Comparison of ENCODE assay signal across 8 cellular contexts in the genomic region with DNA sequence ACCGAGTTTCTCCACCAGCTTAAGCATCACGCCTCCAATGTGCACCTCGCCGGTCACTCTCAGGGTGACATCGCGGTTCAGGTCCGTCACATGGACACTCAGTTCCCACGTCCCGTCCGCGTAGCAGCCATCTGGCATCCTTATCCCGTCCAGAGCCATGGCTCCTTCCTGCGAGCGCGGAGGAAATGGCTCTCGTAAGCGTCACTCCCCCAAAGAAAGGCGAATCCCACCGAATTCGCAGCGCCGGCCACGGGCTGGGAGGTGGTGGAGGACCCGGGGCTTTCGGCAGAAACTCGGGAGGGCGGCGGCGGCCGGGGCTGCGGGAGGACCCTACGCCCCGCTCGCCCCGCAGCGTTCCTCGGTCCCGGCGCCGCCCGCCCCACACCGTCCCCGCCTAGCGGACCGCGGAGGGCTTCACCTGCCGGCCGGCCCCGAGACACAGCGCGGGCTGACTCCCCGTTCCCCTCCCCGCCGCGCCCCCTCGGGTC. TPM values are rescaled to one million over a fixed set of nuclear protein-coding genes. Genes with fewer than 3 reads are reported as not detected.
DNase-seq lines count a peak whose midpoint lies in the region; ATAC-seq lines count a peak whose summit lies in the region.

No MANE protein-coding gene starts in this region.

- H2BK12ac ChIP-seq in neuronal stem cell (ENCODE audit: low read length), result peak overlapping the region; percentile 35

- H4K8ac ChIP-seq in neuronal stem cell (ENCODE audit: low read depth, low read length), result no peak overlapping the region

- peak overlapping the region; percentile 82 for H2AFZ ChIP-seq in neuronal stem cell (ENCODE audit: low read length)

- CTCF ChIA-PET in CD8-positive, alpha-beta memory T cell (lab: Charles Lee), result interaction anchor here (1.5 to 2.7 kb wide), 2 partner anchors 11 to 18 kb away, joined by 3 to 13 read pairs; no protein-coding TSS in a partner anchor
- CTCF ChIA-PET in activated naive CD4-positive, alpha-beta T cell treated with anti-CD3 and anti-CD28 coated beads, Interleukin-2, amount 10 ng/mL, durations not matched to agents 7 days and 5 days (lab: Charles Lee), result no interaction called here

- peak overlapping the region; percentile 66 for H3K4me3 ChIP-seq in CD8-positive, alpha-beta memory T cell (ENCODE audit: low read length)
- H3K4me3 ChIP-seq in neuronal stem cell (ENCODE audit: low read length in 2 of 2), result peak overlapping the region; percentile 76 to 96

- H3K9me3 ChIP-seq in CD8-positive, alpha-beta memory T cell (ENCODE audit: low read length), result no peaks in the 10 kb centered on the region
- peaks cover 0 to 2% of the 10 kb centered on the region in 2 donors for H3K9me3 ChIP-seq in neuronal stem cell (replicated peaks in 1 of 2; ENCODE audit: control insufficient read depth in 2 of 2, insufficient read depth in 1 of 2, low read depth in 1 of 2, low read length in 2 of 2)

- peak overlapping the region; percentile 40 for H2AK5ac ChIP-seq in neuronal stem cell (ENCODE audit: low read depth, low read length)

- H3K4me2 ChIP-seq in neuronal stem cell (ENCODE audit: insufficient read depth, low read length, poor library complexity, severe bottlenecking), result peak overlapping the region; percentile 76

- peak overlapping the region; percentile 27 for H4K91ac ChIP-seq in neuronal stem cell (ENCODE audit: low read depth, low read length, poor library complexity)

- ATAC-seq in GM21786 (IDR thresholded peaks at IDR 0.05; ENCODE audit: unreplicated experiment) (peak; percentile 26), HG03378 (IDR thresholded peaks at IDR 0.05; ENCODE audit: unreplicated experiment) (no peak), HG02571 (IDR thresholded peaks at IDR 0.05; ENCODE audit: unreplicated experiment) (no peak)

- peaks cover 5% of the 10 kb centered on the region for H3K79me1 ChIP-seq in neuronal stem cell (ENCODE audit: low read depth, low read length)

- peaks cover 34 to 60% of the 10 kb centered on the region in 2 donors for H3K27me3 Mint-ChIP-seq in CD8-positive, alpha-beta memory T cell
- H3K27me3 Mint-ChIP-seq in activated naive CD4-positive, alpha-beta T cell treated with anti-CD3 and anti-CD28 coated beads, Interleukin-2, amount 10 ng/mL, durations not matched to agents 7 days and 5 days, result peaks cover 74% of the 10 kb centered on the region

- H3K27ac ChIP-seq in CD8-positive, alpha-beta memory T cell (ENCODE audit: low read depth, low read length), result no peak overlapping the region
- peak overlapping the region; percentile 97 for H3K27ac ChIP-seq in neuronal stem cell (replicated peaks; ENCODE audit: low read length)

- H3K4me3 Mint-ChIP-seq in CD8-positive, alpha-beta memory T cell, result peak overlapping the region; percentile 70 to 93 (median 86)
- H3K4me3 Mint-ChIP-seq in activated naive CD4-positive, alpha-beta T cell treated with anti-CD3 and anti-CD28 coated beads, Interleukin-2, amount 10 ng/mL, durations not matched to agents 7 days and 5 days, result peak overlapping the region; percentile 80

- no peaks in the 10 kb centered on the region for H3K36me3 Mint-ChIP-seq in CD8-positive, alpha-beta memory T cell
- H3K36me3 Mint-ChIP-seq in activated naive CD4-positive, alpha-beta T cell treated with anti-CD3 and anti-CD28 coated beads, Interleukin-2, amount 10 ng/mL, durations not matched to agents 7 days and 5 days, result no peaks in the 10 kb centered on the region

- H3K36me3 ChIP-seq in CD8-positive, alpha-beta memory T cell (ENCODE audit: insufficient read depth, low read length), result no peaks in the 10 kb centered on the region
- H3K36me3 ChIP-seq in neuronal stem cell (replicated peaks in 1 of 2; ENCODE audit: control insufficient read depth in 2 of 2, insufficient read depth in 2 of 2, low read length in 2 of 2), result peaks cover 0 to 24% of the 10 kb centered on the region in 2 donors

- H3K27me3 ChIP-seq in CD8-positive, alpha-beta memory T cell (ENCODE audit: insufficient read depth, low read length, poor library complexity, severe bottlenecking), result peaks cover 45% of the 10 kb centered on the region
- H3K27me3 ChIP-seq in neuronal stem cell (ENCODE audit: control insufficient read depth in 3 of 3, insufficient read depth in 3 of 3, low read depth in 1 of 3, low read length in 3 of 3), result no peaks in the 10 kb centered on the region

- peak overlapping the region; percentile 89 for H2BK120ac ChIP-seq in neuronal stem cell (ENCODE audit: low read depth, low read length)

- peak overlapping the region; percentile 99 for H3K9ac ChIP-seq in neuronal stem cell (ENCODE audit: low read depth, low read length, poor library complexity)

- WGBS in neuronal stem cell (ENCODE audit: extremely low coverage in 2 of 2, insufficient read length in 2 of 2, insufficient replicate concordance in 1 of 2), 2 donors, result no CpG with 5 or more reads among the region's 56 CpGs

- peak overlapping the region in 5 of 8 donors; percentile 7 to 74 (median 56) for H3K27ac Mint-ChIP-seq in CD8-positive, alpha-beta memory T cell
- H3K27ac Mint-ChIP-seq in activated naive CD4-positive, alpha-beta T cell treated with anti-CD3 and anti-CD28 coated beads, Interleukin-2, amount 10 ng/mL, durations not matched to agents 7 days and 5 days, result no peak overlapping the region

- peaks cover 21 to 26% (median 23%) of the 10 kb centered on the region in 3 donors for H3K4me1 Mint-ChIP-seq in CD8-positive, alpha-beta memory T cell
- H3K4me1 Mint-ChIP-seq in activated naive CD4-positive, alpha-beta T cell treated with anti-CD3 and anti-CD28 coated beads, Interleukin-2, amount 10 ng/mL, durations not matched to agents 7 days and 5 days, result peaks cover 21% of the 10 kb centered on the region

- peak overlapping the region; percentile 92 for H3K23ac ChIP-seq in neuronal stem cell (ENCODE audit: low read depth, low read length, poor library complexity)

- H3K14ac ChIP-seq in neuronal stem cell (ENCODE audit: low read length), result peak overlapping the region; percentile 95

- POLR2A ChIA-PET in CD8-positive, alpha-beta memory T cell (lab: Charles Lee), result no interaction called here

- H2BK15ac ChIP-seq in neuronal stem cell (ENCODE audit: low read length), result peak overlapping the region; percentile 60

- H2BK5ac ChIP-seq in neuronal stem cell (ENCODE audit: low read length), result peak overlapping the region; percentile 98

- peak overlapping the region; percentile 46 for H3K4ac ChIP-seq in neuronal stem cell (ENCODE audit: low read length)

- peak overlapping the region; percentile 98 for H3K18ac ChIP-seq in neuronal stem cell (ENCODE audit: low read length)

- peaks cover 17% of the 10 kb centered on the region for H3K4me1 ChIP-seq in CD8-positive, alpha-beta memory T cell (ENCODE audit: insufficient read depth, low read length)
- H3K4me1 ChIP-seq in neuronal stem cell (ENCODE audit: control insufficient read depth in 2 of 2, insufficient read depth in 1 of 2, low read depth in 1 of 2, low read length in 2 of 2), result peaks cover 7 to 17% of the 10 kb centered on the region in 2 donors

- H3K9me3 Mint-ChIP-seq in CD8-positive, alpha-beta memory T cell, result peaks cover 0 to 11% (median 0%) of the 10 kb centered on the region in 5 donors
- no peaks in the 10 kb centered on the region for H3K9me3 Mint-ChIP-seq in activated naive CD4-positive, alpha-beta T cell treated with anti-CD3 and anti-CD28 coated beads, Interleukin-2, amount 10 ng/mL, durations not matched to agents 7 days and 5 days

- peak in 4 of 5 donors; percentile 7 to 49 (median 14) for DNase-seq in CD8-positive, alpha-beta memory T cell
- peak; percentile 15 for DNase-seq in NCI-H446 treated with DMSO at 0.1 percent for 48 hours (lab: John Stamatoyannopoulos, UW)
- peak; percentile 35 for DNase-seq in activated naive CD4-positive, alpha-beta T cell treated with anti-CD3 and anti-CD28 coated beads, Interleukin-2, amount 10 ng/mL, durations not matched to agents 7 days and 5 days
- peak; percentile 43 for DNase-seq in glomerular visceral epithelial cell (ENCODE audit: extremely low spot score)
- DNase-seq in neuronal stem cell (ENCODE audit: low spot score), result peak; percentile 45

RNA-seq across cellular contexts. Expression of gene FERMT2, which starts 0.4 kb away (rescaled TPM):
- total RNA-seq in CD8-positive, alpha-beta memory T cell, result 1 to 10 TPM in 1 of 2 experiments, under 1 TPM in 1; 0.93 to 1.7 TPM
- polyA plus RNA-seq in CD8-positive, alpha-beta memory T cell, result 0.51 TPM
- polyA plus RNA-seq in neuronal stem cell (2013, experiment 1 of 2), result 98.8 TPM
- polyA plus RNA-seq in neuronal stem cell (2013, experiment 2 of 2), result 103 TPM
